ENCODE assay signal across 9 cellular contexts in genomic region chr20:60024801-60025200, GRCh38.
A peak's percentile ranks its signal among the peaks of the same experiment; 100 is the strongest.
DNase-seq lines count a peak whose midpoint lies in the region; ATAC-seq and TF ChIP-seq lines count a peak whose summit lies in the region.
"Had no signal": no experiment of that assay in that cellular context is flagged by ENCODE, and none has a peak within 500 bp of the region (broad histone marks: within the 10 kb centered on the region; RNA-seq: fewer than 3 reads in every experiment).

No MANE protein-coding gene starts in this region.

- H3K36me3 Mint-ChIP-seq in WTC11 (no peaks in the 10 kb centered on the region), osteocyte (ENCODE audit: unreplicated experiment) (no peaks in the 10 kb centered on the region), nephron progenitor cell (ENCODE audit: low read depth) (no peaks in the 10 kb centered on the region)

- TF ChIP-seq CTCF in WTC11 (IDR thresholded peaks at IDR 0.05), result no peak
- TF ChIP-seq CTCF in osteocyte (IDR thresholded peaks at IDR 0.05), result no peak
- TF ChIP-seq CTCF in nephron progenitor cell (IDR thresholded peaks at IDR 0.05), result no peak

- no peak overlapping the region for H3K4me3 Mint-ChIP-seq in WTC11
- H3K4me3 Mint-ChIP-seq in osteocyte (ENCODE audit: unreplicated experiment), result no peak overlapping the region
- H3K4me3 Mint-ChIP-seq in nephron progenitor cell, result no peak overlapping the region
- H3K4me3 Mint-ChIP-seq: CD4-positive, CD25-positive, alpha-beta regulatory T cell had no signal

- DNase-seq in H7 (peak; percentile 45), WTC11 (ENCODE audit: low spot score) (peak; percentile 34), iPS DF 19.7 (ENCODE audit: low read depth, low spot score) (peak; percentile 23), osteocyte (ENCODE audit: extremely low spot score, unreplicated experiment) (peak; percentile 48), 8988T (no peak), nephron progenitor cell (no peak), EL (no peak)
- DNase-seq: DMS53 had no signal

- H3K9me3 Mint-ChIP-seq in WTC11 (peaks cover 24% of the 10 kb centered on the region), osteocyte (ENCODE audit: unreplicated experiment) (no peaks in the 10 kb centered on the region), nephron progenitor cell (peaks cover 4% of the 10 kb centered on the region)

- H3K27ac Mint-ChIP-seq in WTC11, result no peak overlapping the region
- no peak overlapping the region for H3K27ac Mint-ChIP-seq in osteocyte (ENCODE audit: unreplicated experiment)
- no peak overlapping the region for H3K27ac Mint-ChIP-seq in nephron progenitor cell
- H3K27ac Mint-ChIP-seq: CD4-positive, CD25-positive, alpha-beta regulatory T cell had no signal

- H3K27me3 ChIP-seq in H7 (ENCODE audit: control insufficient read depth, insufficient read depth, low read length), result no peaks in the 10 kb centered on the region; the same call in 1 of the 2 replicates

- H3K4me3 ChIP-seq in H7 (ENCODE audit: insufficient read depth, low read depth, low read length), result no peak overlapping the region

- peak; percentile 95 for ATAC-seq in WTC11

- H3K4me1 Mint-ChIP-seq in WTC11 (no peaks in the 10 kb centered on the region), osteocyte (ENCODE audit: unreplicated experiment) (no peaks in the 10 kb centered on the region), nephron progenitor cell (no peaks in the 10 kb centered on the region)

- H3K27me3 Mint-ChIP-seq in WTC11 (ENCODE audit: low read depth) (peaks cover 34% of the 10 kb centered on the region), osteocyte (ENCODE audit: unreplicated experiment) (peaks cover 8% of the 10 kb centered on the region), nephron progenitor cell (ENCODE audit: low read depth, poor library complexity) (peaks cover 27% of the 10 kb centered on the region)

- H3K36me3 ChIP-seq in H7 (replicated peaks; ENCODE audit: control insufficient read depth, insufficient read depth, low read length), result no peaks in the 10 kb centered on the region

- CTCF ChIA-PET in WTC11 (lab: Charles Lee), result interaction anchor here (1.0 to 1.8 kb wide), 5 partner anchors 10 to 186 kb away, joined by 3 to 4 read pairs (median 4); no protein-coding TSS in a partner anchor

- POLR2A ChIA-PET in WTC11 (lab: Charles Lee), result no interaction called here

TF ChIP-seq in WTC11, 78 proteins besides CTCF, POLR2A, EP300 and RAD21:
- no peak for TF ChIP-seq TCF7 (CRISPR knock-in tag; IDR thresholded peaks at IDR 0.05; ENCODE audit: low read depth)
- TF ChIP-seq USF2 (CRISPR knock-in tag; IDR thresholded peaks at IDR 0.05), result peak; percentile 34; the same call in 1 of the 2 replicates

Comparison
In these comparisons a context has a peak if more than half of its experiments do, and no peak if none do; other contexts are left out.
1. DNase-seq: peak in H7 (single experiment), WTC11 (single experiment), iPS DF 19.7 (single experiment) and osteocyte (single experiment); none in 8988T (single experiment), nephron progenitor cell (single experiment) and EL (single experiment).